In the genomic region with DNA sequence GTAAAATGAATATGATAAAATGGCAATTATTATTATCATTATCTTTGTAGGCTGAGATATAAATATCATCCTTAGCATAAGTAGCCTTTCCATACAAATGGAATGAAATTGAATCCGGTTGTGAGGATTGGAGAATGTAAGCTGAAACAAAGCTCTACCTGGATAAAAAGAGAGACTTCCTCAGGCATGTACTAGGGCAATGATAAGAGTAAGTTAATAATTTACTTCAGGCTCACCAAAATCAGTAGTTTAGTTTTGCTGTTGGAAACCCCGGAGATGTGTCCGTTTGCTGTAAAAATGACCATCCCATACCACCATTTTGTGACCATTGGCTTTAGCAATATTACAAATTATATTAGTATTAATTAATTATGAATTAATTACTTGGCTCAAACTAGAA, we compare ENCODE assay signal across 25 cellular contexts.
"Had no signal": no experiment of that assay in that cellular context is flagged by ENCODE, and none has a peak within 500 bp of the region (broad histone marks: within the 10 kb centered on the region; RNA-seq: fewer than 3 reads in every experiment).

No MANE protein-coding gene starts in this region.

- H3K36me3 ChIP-seq: gastroesophageal sphincter, heart left ventricle, ovary, stomach, thyroid gland, vagina had no signal

- H3K36me3 Mint-ChIP-seq: memory B cell; natural killer cell; stimulated activated effector memory CD8-positive, alpha-beta T cell treated with anti-CD3 and anti-CD28 coated beads, Interleukin-12 subunit alpha, Interleukin-12 subunit beta, amount 100 ng/mL, for 72 hours had no signal

- H3K4me1 ChIP-seq: gastroesophageal sphincter, heart left ventricle, thyroid gland, vagina had no signal

- DNase-seq: dorsolateral prefrontal cortex; effector CD4-positive, alpha-beta T cell; foreskin fibroblast; heart left ventricle; hippocampal formation; left colon; left ventricle myocardium superior; natural killer cell; occipital lobe; ovary; stimulated activated CD4-positive, alpha-beta T cell treated with anti-CD3 and anti-CD28 coated beads, Interleukin-2, amount 100 ng/mL, for 24 hours; stimulated activated CD4-positive, alpha-beta T cell treated with anti-CD3 and anti-CD28 coated beads, Interleukin-4, amount 100 ng/mL, for 24 hours; stimulated activated naive CD4-positive, alpha-beta T cell treated with Interleukin-2 at 50 U/mL for 16 hours; stomach; thyroid gland; trophoblast cell had no signal

- H3K9me3 ChIP-seq: gastroesophageal sphincter, heart left ventricle, ovary, stomach, thyroid gland, vagina had no signal

- FAIRE-seq: colon, islet of Langerhans had no signal

- H3K4me1 Mint-ChIP-seq: memory B cell; stimulated activated effector memory CD8-positive, alpha-beta T cell treated with anti-CD3 and anti-CD28 coated beads, Interleukin-12 subunit alpha, Interleukin-12 subunit beta, amount 100 ng/mL, for 72 hours had no signal

- H3K27ac Mint-ChIP-seq: memory B cell; natural killer cell; stimulated activated effector memory CD8-positive, alpha-beta T cell treated with anti-CD3 and anti-CD28 coated beads, Interleukin-12 subunit alpha, Interleukin-12 subunit beta, amount 100 ng/mL, for 72 hours had no signal

- H3K27ac ChIP-seq: dorsolateral prefrontal cortex, gastroesophageal sphincter, heart left ventricle, ovary, stomach, thyroid gland, vagina had no signal

- H3K27me3 ChIP-seq: heart left ventricle, ovary, stomach, thyroid gland, vagina had no signal

- H3K9me3 Mint-ChIP-seq: memory B cell; natural killer cell; stimulated activated effector memory CD8-positive, alpha-beta T cell treated with anti-CD3 and anti-CD28 coated beads, Interleukin-12 subunit alpha, Interleukin-12 subunit beta, amount 100 ng/mL, for 72 hours had no signal

- ATAC-seq: esophagus mucosa; gastroesophageal sphincter; heart left ventricle; left colon; left ventricle myocardium superior; natural killer cell; sciatic nerve; stimulated activated effector memory CD8-positive, alpha-beta T cell treated with anti-CD3 and anti-CD28 coated beads, Interleukin-12 subunit alpha, Interleukin-12 subunit beta, amount 100 ng/mL, for 72 hours had no signal

- H3K4me3 Mint-ChIP-seq: memory B cell; natural killer cell; stimulated activated effector memory CD8-positive, alpha-beta T cell treated with anti-CD3 and anti-CD28 coated beads, Interleukin-12 subunit alpha, Interleukin-12 subunit beta, amount 100 ng/mL, for 72 hours had no signal

- H3K4me3 ChIP-seq: dorsolateral prefrontal cortex, gastroesophageal sphincter, heart left ventricle, lung, ovary, stomach, thyroid gland, vagina had no signal
